Comparison of ENCODE assay signal across 8 cellular contexts in genomic region chr5:112174959-112175594, GRCh38.
A peak's percentile ranks its signal among the peaks of the same experiment; 100 is the strongest.
DNase-seq lines count a peak whose midpoint lies in the region; ATAC-seq, FAIRE-seq and TF ChIP-seq lines count a peak whose summit lies in the region.

No MANE protein-coding gene starts in this region.

- H2AFZ ChIP-seq in OCI-LY3 (ENCODE audit: low read depth, low read length) (peak overlapping the region; percentile 81), GM12878 (ENCODE audit: control insufficient read depth, low read depth, low read length) (peak overlapping the region; percentile 42)

- DNase-seq in NOMO-1 (lab: John Stamatoyannopoulos, UW; ENCODE audit: unreplicated experiment in 2 of 2) (peak; percentile 10 to 63), NOMO-1 treated with dmso at 0.1 percent for 144 hours (lab: John Stamatoyannopoulos, UW; ENCODE audit: unreplicated experiment) (no peak), HuH-7 (ENCODE audit: low spot score) (peak; percentile 28), GM12878 (ENCODE audit: low read depth, low spot score) (no peak), inferior parietal cortex (ENCODE audit: extremely low spot score) (peak; percentile 79)
- DNase-seq in stimulated activated naive CD4-positive, alpha-beta T cell treated with Interleukin-2 at 50 U/mL for 16 hours (lab: John Stamatoyannopoulos, UW) = peak; percentile 10

- TF ChIP-seq POLR2A in GM12878 (IDR thresholded peaks at IDR 0.05; ENCODE audit: low read depth, low read length) = no peak

- BruUV-seq in GM12878 (replicated peaks; lab: Mats Ljungman, UMichigan) = no TSS peak

- peak overlapping the region; percentile 70 for H3K4me2 ChIP-seq in OCI-LY3 (ENCODE audit: low read length)
- no peak overlapping the region for H3K4me2 ChIP-seq in GM12878 (ENCODE audit: control insufficient read depth, insufficient read depth)

- no peaks in the 10 kb centered on the region for H3K27me3 ChIP-seq in OCI-LY3 (ENCODE audit: low read depth, low read length)
- peaks cover 0 to 2% of the 10 kb centered on the region in 2 experiments; a peak in 1 of 4 replicates for H3K27me3 ChIP-seq in GM12878 (replicated peaks in 1 of 2; ENCODE audit: control insufficient read depth in 2 of 2, insufficient read depth in 2 of 2, low read length in 1 of 2)

- no peaks in the 10 kb centered on the region for H3K9me3 ChIP-seq in OCI-LY3 (ENCODE audit: insufficient read depth, low read length)
- H3K9me3 ChIP-seq in GM12878 (replicated peaks; ENCODE audit: control insufficient read depth, insufficient read depth, low read length) = no peaks in the 10 kb centered on the region

- H3K4me3 ChIP-seq in OCI-LY3 (ENCODE audit: low read length) (peak overlapping the region; percentile 64), GM12878 (no peak overlapping the region)

- TF ChIP-seq CTCF in OCI-LY3 (IDR thresholded peaks at IDR 0.05; ENCODE audit: low read depth, low read length) = peak; percentile 70
- peak; percentile 44 to 75 (median 66) for TF ChIP-seq CTCF in GM12878 (IDR thresholded peaks at IDR 0.05 in 2 of 3, conservative IDR thresholded peaks at IDR 0.05 in 1 of 3; ENCODE audit: control insufficient read depth in 2 of 3, extremely low read depth in 1 of 3, insufficient read depth in 1 of 3, low read depth in 3 of 3, low read length in 3 of 3)

- H3K79me2 ChIP-seq in OCI-LY3 (ENCODE audit: low read length) (no peaks in the 10 kb centered on the region), GM12878 (ENCODE audit: control insufficient read depth, insufficient read depth, low read length) (no peaks in the 10 kb centered on the region)

- intact Hi-C loops in GM12878 (cut with micrococcal nuclease; ENCODE audit: unreplicated experiment) = loop anchor here (1.0 to 10.0 kb wide), 5 partner anchors 245 to 1430 kb away; no protein-coding TSS in a partner anchor

- no peak for TF ChIP-seq EP300 in GM12878 (IDR thresholded peaks at IDR 0.05; ENCODE audit: borderline replicate concordance in 1 of 2, control insufficient read depth in 1 of 2, low read depth in 2 of 2, low read length in 2 of 2)

- no peaks in the 10 kb centered on the region for H4K20me1 ChIP-seq in OCI-LY3 (ENCODE audit: insufficient read depth, low read length)
- H4K20me1 ChIP-seq in GM12878 (ENCODE audit: control insufficient read depth, insufficient read depth) = no peaks in the 10 kb centered on the region

- CTCF ChIA-PET in GM12878 (lab: Yijun Ruan, JAX) = interaction anchor here (0.6 to 6.6 kb wide), 38 partner anchors 10 to 674 kb away, joined by 3 to 85 read pairs (median 4); partner anchors contain the start of gene EPB41L4A

- 26% methylated on average over 8 of the region's 8 CpGs for WGBS in GM12878 (ENCODE audit: insufficient coverage, insufficient replicate concordance, low lambda C conversion rate, missing lambda C conversion rate)

- H3K9ac ChIP-seq in OCI-LY3 (ENCODE audit: low read length) = peak overlapping the region; percentile 47
- no peak overlapping the region for H3K9ac ChIP-seq in GM12878 (ENCODE audit: control insufficient read depth, insufficient read depth, low read length)

- SMC1A ChIA-PET in GM12878 (lab: Charles Lee; ENCODE audit: uncharacterized antibody, unreplicated experiment) = interaction anchor here (0.7 to 3.9 kb wide), 25 partner anchors 9 to 749 kb away, joined by 3 to 30 read pairs (median 5); no protein-coding TSS in a partner anchor

- in situ Hi-C loops in GM12878 (cut with MboI) = loop anchor here (5.0 kb wide), 1 partner anchor 247 kb away; no protein-coding TSS in a partner anchor

- RAD21 ChIA-PET in GM12878 (lab: Charles Lee; ENCODE audit: unreplicated experiment) = interaction anchor here (0.8 to 4.9 kb wide), 19 partner anchors 10 to 597 kb away, joined by 3 to 42 read pairs (median 4); partner anchors contain the start of gene EPB41L4A

- no peaks in the 10 kb centered on the region for H3K36me3 ChIP-seq in OCI-LY3 (replicated peaks; ENCODE audit: low read depth, low read length)
- H3K36me3 ChIP-seq in GM12878 (ENCODE audit: control insufficient read depth in 2 of 2, insufficient read depth in 2 of 2, low read length in 1 of 2) = no peaks in the 10 kb centered on the region

- TF ChIP-seq RAD21 in GM12878 (IDR thresholded peaks at IDR 0.05; ENCODE audit: insufficient read depth, low read depth, low read length) = peak; percentile 71

- ATAC-seq in GM21576 (IDR thresholded peaks at IDR 0.05; ENCODE audit: unreplicated experiment) = peak; percentile 88
- ATAC-seq in GM12878 = peak; percentile 95

- peak; percentile 81 for FAIRE-seq in GM12878 (lab: Jason Lieb, UNC)

- no peak overlapping the region for H3K27ac ChIP-seq in OCI-LY3 (ENCODE audit: low read length)
- no peak overlapping the region for H3K27ac ChIP-seq in GM12878 (ENCODE audit: control insufficient read depth, insufficient read depth)

- H3K4me1 ChIP-seq in OCI-LY3 (ENCODE audit: low read length) = peaks cover 4% of the 10 kb centered on the region; the same call in 1 of the 2 replicates
- H3K4me1 ChIP-seq in GM12878 (ENCODE audit: control insufficient read depth, insufficient read depth, low read length) = no peaks in the 10 kb centered on the region

- POLR2A ChIA-PET in GM12878 (lab: Charles Lee) = interaction anchor here (0.9 kb wide), 1 partner anchor 14 kb away, joined by 3 read pairs; no protein-coding TSS in a partner anchor

TF ChIP-seq in GM12878, 131 proteins besides CTCF, POLR2A, EP300 and RAD21:
- peak; percentile 78 for TF ChIP-seq SMC3 (IDR thresholded peaks at IDR 0.05; ENCODE audit: borderline replicate concordance, low read length)
- TF ChIP-seq POLR2AphosphoS5 (IDR thresholded peaks at IDR 0.05; ENCODE audit: low read length) = no peak
- TF ChIP-seq USF2 (IDR thresholded peaks at IDR 0.05; ENCODE audit: borderline replicate concordance, low read depth, low read length) = no peak
- no peak for TF ChIP-seq FOS (IDR thresholded peaks at IDR 0.05; ENCODE audit: borderline replicate concordance, extremely low read depth, insufficient read length)

Comparison
In these comparisons a context has a peak if more than half of its experiments do, and no peak if none do; other contexts are left out.
1. DNase-seq: peak in NOMO-1 (2 of 2), HuH-7 (single experiment), inferior parietal cortex (single experiment) and stimulated activated naive CD4-positive, alpha-beta T cell treated with Interleukin-2 at 50 U/mL for 16 hours (single experiment); none in NOMO-1 treated with dmso at 0.1 percent for 144 hours (single experiment) and GM12878 (single experiment).